29 cellular contexts compared by ENCODE assay signal in genomic region chr18:45417392-45417791, GRCh38.
"Had no signal": no experiment of that assay in that cellular context is flagged by ENCODE, and none has a peak within 500 bp of the region (broad histone marks: within the 10 kb centered on the region; RNA-seq: fewer than 3 reads in every experiment).

No MANE protein-coding gene starts in this region.

- H3K27ac ChIP-seq: ascending aorta, brain microvascular endothelial cell, coronary artery, dorsolateral prefrontal cortex, epithelial cell of prostate, esophagus squamous epithelium, gastroesophageal sphincter had no signal

- H3K9me3 ChIP-seq: ascending aorta, esophagus squamous epithelium, gastroesophageal sphincter had no signal

- H3K27me3 ChIP-seq: ascending aorta, brain microvascular endothelial cell, esophagus squamous epithelium, gastroesophageal sphincter had no signal

- H3K36me3 Mint-ChIP-seq: activated CD4-positive, alpha-beta memory T cell treated with anti-CD3 and anti-CD28 coated beads for 36 hours; activated CD8-positive, alpha-beta memory T cell treated with anti-CD3 and anti-CD28 coated beads, Interleukin-2, amount 10 ng/mL, durations not matched to agents 7 days and 5 days; activated naive CD4-positive, alpha-beta T cell treated with anti-CD3 and anti-CD28 coated beads, Interleukin-2, amount 10 ng/mL, durations not matched to agents 7 days and 5 days; activated naive CD4-positive, alpha-beta T cell treated with anti-CD3 and anti-CD28 coated beads, Interleukin-2, amount 50 U/mL, for 72 hours; activated naive CD8-positive, alpha-beta T cell treated with anti-CD3 and anti-CD28 coated beads, Interleukin-2, amount 10 ng/mL, durations not matched to agents 7 days and 5 days had no signal

- DNase-seq: activated CD4-positive, alpha-beta memory T cell treated with anti-CD3 and anti-CD28 coated beads for 36 hours; activated CD4-positive, alpha-beta T cell treated with anti-CD3 and anti-CD28 coated beads for 36 hours; activated CD4-positive, alpha-beta T cell treated with anti-CD3 and anti-CD28 coated beads, Interleukin-2, amount 10 ng/mL, durations not matched to agents 24 days and 14 days; activated CD4-positive, CD25-positive, alpha-beta regulatory T cell; activated CD4-positive, CD25-positive, alpha-beta regulatory T cell treated with anti-CD3 and anti-CD28 coated beads, Interleukin-2, amount 50 U/mL, for 72 hours; activated CD8-positive, alpha-beta memory T cell treated with anti-CD3 and anti-CD28 coated beads, Interleukin-2, amount 10 ng/mL, durations not matched to agents 7 days and 5 days; activated CD8-positive, alpha-beta memory T cell treated with anti-CD3 and anti-CD28 coated beads, Interleukin-2, amount 50 U/mL, for 4 hours; activated CD8-positive, alpha-beta T cell treated with anti-CD3 and anti-CD28 coated beads, Interleukin-2, amount 10 ng/mL, durations not matched to agents 7 days and 5 days; activated gamma-delta T cell; activated naive CD4-positive, alpha-beta T cell; activated naive CD4-positive, alpha-beta T cell treated with anti-CD3 and anti-CD28 coated beads, Interleukin-2, amount 10 ng/mL, durations not matched to agents 7 days and 5 days; activated naive CD8-positive, alpha-beta T cell treated with anti-CD3 and anti-CD28 coated beads, Interleukin-2, amount 10 ng/mL, durations not matched to agents 7 days and 5 days; activated T-cell treated with anti-CD3 and anti-CD28 coated beads, Interleukin-2, amount 50 U/mL, for 1 hour; activated T-cell treated with anti-CD3 and anti-CD28 coated beads, Interleukin-2, amount 50 U/mL, for 48 hours; brain microvascular endothelial cell; dorsolateral prefrontal cortex; effector memory CD4-positive, alpha-beta T cell; esophagus squamous epithelium; foreskin melanocyte; head of caudate nucleus; T-helper 1 cell; T-helper 17 cell had no signal

- ATAC-seq: activated CD4-positive, alpha-beta T cell treated with anti-CD3 and anti-CD28 coated beads for 36 hours; activated CD8-positive, alpha-beta memory T cell treated with anti-CD3 and anti-CD28 coated beads, Interleukin-2, amount 10 ng/mL, durations not matched to agents 7 days and 5 days; activated CD8-positive, alpha-beta T cell treated with anti-CD3 and anti-CD28 coated beads, Interleukin-2, amount 10 ng/mL, durations not matched to agents 7 days and 5 days; activated naive CD4-positive, alpha-beta T cell treated with anti-CD3 and anti-CD28 coated beads, Interleukin-2, amount 50 U/mL, for 72 hours; gastroesophageal sphincter; T-helper 17 cell had no signal

- H3K27me3 Mint-ChIP-seq: activated CD4-positive, alpha-beta T cell treated with anti-CD3 and anti-CD28 coated beads for 36 hours; activated CD4-positive, alpha-beta T cell treated with anti-CD3 and anti-CD28 coated beads, Interleukin-2, amount 10 ng/mL, durations not matched to agents 24 days and 14 days; activated naive CD4-positive, alpha-beta T cell treated with anti-CD3 and anti-CD28 coated beads, Interleukin-2, amount 10 ng/mL, durations not matched to agents 7 days and 5 days; dendritic cell treated with granulocyte-macrophage colony-stimulating factor and Interleukin-4, amounts not matched to agents 40 ng/mL and 50 ng/mL, for 4 days had no signal

- H3K36me3 ChIP-seq: ascending aorta, brain microvascular endothelial cell, esophagus squamous epithelium, gastroesophageal sphincter had no signal

- H3K27ac Mint-ChIP-seq: activated CD4-positive, alpha-beta memory T cell treated with anti-CD3 and anti-CD28 coated beads for 36 hours; activated CD4-positive, alpha-beta T cell treated with anti-CD3 and anti-CD28 coated beads for 36 hours; activated CD4-positive, alpha-beta T cell treated with anti-CD3 and anti-CD28 coated beads, Interleukin-2, amount 10 ng/mL, durations not matched to agents 24 days and 14 days; activated CD8-positive, alpha-beta memory T cell treated with anti-CD3 and anti-CD28 coated beads, Interleukin-2, amount 10 ng/mL, durations not matched to agents 7 days and 5 days; activated CD8-positive, alpha-beta T cell treated with anti-CD3 and anti-CD28 coated beads, Interleukin-2, amount 10 ng/mL, durations not matched to agents 7 days and 5 days; activated naive CD4-positive, alpha-beta T cell treated with anti-CD3 and anti-CD28 coated beads, Interleukin-2, amount 10 ng/mL, durations not matched to agents 7 days and 5 days; activated naive CD4-positive, alpha-beta T cell treated with anti-CD3 and anti-CD28 coated beads, Interleukin-2, amount 50 U/mL, for 72 hours; activated naive CD8-positive, alpha-beta T cell treated with anti-CD3 and anti-CD28 coated beads, Interleukin-2, amount 10 ng/mL, durations not matched to agents 7 days and 5 days; dendritic cell treated with granulocyte-macrophage colony-stimulating factor and Interleukin-4, amounts not matched to agents 40 ng/mL and 50 ng/mL, for 4 days; T-helper 17 cell had no signal

- H3K4me3 Mint-ChIP-seq: activated CD4-positive, alpha-beta memory T cell treated with anti-CD3 and anti-CD28 coated beads for 36 hours; activated CD4-positive, alpha-beta T cell treated with anti-CD3 and anti-CD28 coated beads for 36 hours; activated CD4-positive, alpha-beta T cell treated with anti-CD3 and anti-CD28 coated beads, Interleukin-2, amount 10 ng/mL, durations not matched to agents 24 days and 14 days; activated CD8-positive, alpha-beta memory T cell treated with anti-CD3 and anti-CD28 coated beads, Interleukin-2, amount 10 ng/mL, durations not matched to agents 7 days and 5 days; activated CD8-positive, alpha-beta T cell treated with anti-CD3 and anti-CD28 coated beads, Interleukin-2, amount 10 ng/mL, durations not matched to agents 7 days and 5 days; activated naive CD4-positive, alpha-beta T cell treated with anti-CD3 and anti-CD28 coated beads, Interleukin-2, amount 10 ng/mL, durations not matched to agents 7 days and 5 days; activated naive CD8-positive, alpha-beta T cell treated with anti-CD3 and anti-CD28 coated beads, Interleukin-2, amount 10 ng/mL, durations not matched to agents 7 days and 5 days; central memory CD8-positive, alpha-beta T cell; dendritic cell treated with granulocyte-macrophage colony-stimulating factor and Interleukin-4, amounts not matched to agents 40 ng/mL and 50 ng/mL, for 4 days; T-helper 17 cell had no signal

- H3K4me3 ChIP-seq: ascending aorta, coronary artery, dorsolateral prefrontal cortex, esophagus squamous epithelium, gastroesophageal sphincter had no signal

- H3K4me1 ChIP-seq: ascending aorta had no signal

- H3K4me1 Mint-ChIP-seq: activated CD4-positive, alpha-beta T cell treated with anti-CD3 and anti-CD28 coated beads for 36 hours; activated CD4-positive, alpha-beta T cell treated with anti-CD3 and anti-CD28 coated beads, Interleukin-2, amount 10 ng/mL, durations not matched to agents 24 days and 14 days; activated CD8-positive, alpha-beta memory T cell treated with anti-CD3 and anti-CD28 coated beads, Interleukin-2, amount 10 ng/mL, durations not matched to agents 7 days and 5 days; activated naive CD4-positive, alpha-beta T cell treated with anti-CD3 and anti-CD28 coated beads, Interleukin-2, amount 10 ng/mL, durations not matched to agents 7 days and 5 days; activated naive CD8-positive, alpha-beta T cell treated with anti-CD3 and anti-CD28 coated beads, Interleukin-2, amount 10 ng/mL, durations not matched to agents 7 days and 5 days; central memory CD8-positive, alpha-beta T cell; T-helper 17 cell had no signal

- H3K9me3 Mint-ChIP-seq: activated CD4-positive, alpha-beta memory T cell treated with anti-CD3 and anti-CD28 coated beads for 36 hours; activated CD4-positive, alpha-beta T cell treated with anti-CD3 and anti-CD28 coated beads, Interleukin-2, amount 10 ng/mL, durations not matched to agents 24 days and 14 days; activated naive CD4-positive, alpha-beta T cell treated with anti-CD3 and anti-CD28 coated beads, Interleukin-2, amount 10 ng/mL, durations not matched to agents 7 days and 5 days; activated naive CD8-positive, alpha-beta T cell treated with anti-CD3 and anti-CD28 coated beads, Interleukin-2, amount 10 ng/mL, durations not matched to agents 7 days and 5 days; central memory CD8-positive, alpha-beta T cell; dendritic cell treated with granulocyte-macrophage colony-stimulating factor and Interleukin-4, amounts not matched to agents 40 ng/mL and 50 ng/mL, for 4 days had no signal
